8 cellular contexts compared by ENCODE assay signal in genomic region chr2:100563407-100564247, GRCh38. TPM values are rescaled to one million over a fixed set of nuclear protein-coding genes. Genes with fewer than 3 reads are reported as not detected.
DNase-seq lines count a peak whose midpoint lies in the region; FAIRE-seq and TF ChIP-seq lines count a peak whose summit lies in the region.

No MANE protein-coding gene starts in this region.

- no peaks in the 10 kb centered on the region for H3K9me3 ChIP-seq in neural progenitor cell (ENCODE audit: low read depth)

- peak overlapping the region; percentile 88 for H3K27ac ChIP-seq in epithelial cell of prostate
- H3K27ac ChIP-seq in neural progenitor cell: no peak overlapping the region

- H3K4me1 Mint-ChIP-seq in neural progenitor cell: peaks cover 3% of the 10 kb centered on the region

- peak overlapping the region; percentile 77 for H3K4me3 ChIP-seq in H7 (ENCODE audit: insufficient read depth, low read depth, low read length)
- H3K4me3 ChIP-seq in neural progenitor cell: peak overlapping the region; percentile 74

- no peaks in the 10 kb centered on the region; the same call in 1 of the 2 replicates for H3K36me3 ChIP-seq in H7 (replicated peaks; ENCODE audit: control insufficient read depth, insufficient read depth, low read length)
- H3K36me3 ChIP-seq in neural progenitor cell: no peaks in the 10 kb centered on the region

- peaks cover 11% of the 10 kb centered on the region for H3K36me3 Mint-ChIP-seq in neural progenitor cell

- in situ Hi-C loops in G401 (cut with HindIII; ENCODE audit: low sequenced_read_pairs): no loop called here

- no peak for FAIRE-seq in frontal cortex (lab: Jason Lieb, UNC)

- no peak for TF ChIP-seq CTCF in neural progenitor cell (IDR thresholded peaks at IDR 0.05)

- peaks cover 8% of the 10 kb centered on the region for H3K79me2 ChIP-seq in neural progenitor cell (ENCODE audit: low read depth)

- peaks cover 3% of the 10 kb centered on the region for H3K27me3 Mint-ChIP-seq in neural progenitor cell (ENCODE audit: insufficient read depth, low read depth)

- peak overlapping the region; percentile 85 for H3K9ac ChIP-seq in neural progenitor cell

- peaks cover 16% of the 10 kb centered on the region for H3F3A ChIP-seq in neural progenitor cell (ENCODE audit: low read depth)

- H3K4me1 ChIP-seq in neural progenitor cell: no peaks in the 10 kb centered on the region

- peak; percentile 24 for DNase-seq in G401 (ENCODE audit: low spot score)
- DNase-seq in H7: peak; percentile 38
- DNase-seq in OCI-M1 (lab: John Stamatoyannopoulos, UW): peak; percentile 41
- no peak for DNase-seq in epithelial cell of prostate (ENCODE audit: low read depth, low spot score)
- DNase-seq in neural progenitor cell (ENCODE audit: low spot score): peak; percentile 18
- DNase-seq in SKM-1 (lab: John Stamatoyannopoulos, UW; ENCODE audit: unreplicated experiment): no peak
- no peak for DNase-seq in frontal cortex (ENCODE audit: low spot score in 2 of 2)
- DNase-seq in HK-2 (ENCODE audit: unreplicated experiment): no peak

- H3K27ac Mint-ChIP-seq in neural progenitor cell: peak overlapping the region; percentile 57

- peak overlapping the region; percentile 94 for H3K4me3 Mint-ChIP-seq in neural progenitor cell

- peak overlapping the region; percentile 85 for H3K4me2 ChIP-seq in neural progenitor cell

- peak overlapping the region; percentile 82 for H2AFZ ChIP-seq in neural progenitor cell (replicated peaks)

- H3K27me3 ChIP-seq in H7 (ENCODE audit: control insufficient read depth, insufficient read depth, low read length) (no peaks in the 10 kb centered on the region), neural progenitor cell (no peaks in the 10 kb centered on the region)

- no peaks in the 10 kb centered on the region for H3K9me3 Mint-ChIP-seq in neural progenitor cell

- no peaks in the 10 kb centered on the region for H4K20me1 ChIP-seq in neural progenitor cell (ENCODE audit: low read depth)

RNA-seq across cellular contexts. Expression of gene PDCL3, which starts 0.8 kb away (rescaled TPM):
- 3.1 and 19.1 TPM in 2 replicates for total RNA-seq in G401 (2014; rRNA removed; shearing (Covaris generic))
- total RNA-seq in H7 (2014; rRNA removed; shearing (Covaris generic)): 11.7 and 14.2 TPM in 2 replicates
- total RNA-seq in neural progenitor cell (ENCODE audit: low replicate concordance) (15.4 and 24.9 TPM in 2 replicates), frontal cortex (9.8 TPM)

Comparison
In these comparisons a context has a peak if more than half of its experiments do, and no peak if none do; other contexts are left out.
1. DNase-seq: peak in G401 (single experiment), H7 (single experiment), OCI-M1 (single experiment) and neural progenitor cell (single experiment); none in epithelial cell of prostate (single experiment), SKM-1 (single experiment), frontal cortex (0 of 2) and HK-2 (single experiment).